In genomic region chrX:3549442-3549875, GRCh38 we compare ENCODE assay signal across 10 cellular contexts.
DNase-seq lines count a peak whose midpoint lies in the region; ATAC-seq and TF ChIP-seq lines count a peak whose summit lies in the region.
"Had no signal": no experiment of that assay in that cellular context is flagged by ENCODE, and none has a peak within 500 bp of the region (broad histone marks: within the 10 kb centered on the region; RNA-seq: fewer than 3 reads in every experiment).

No MANE protein-coding gene starts in this region.

- H3K36me3 ChIP-seq in fibroblast of lung (ENCODE audit: control insufficient read depth, insufficient read depth, low read length): no peaks in the 10 kb centered on the region
- H3K36me3 ChIP-seq in skeletal muscle tissue (ENCODE audit: control insufficient read depth in 3 of 3, insufficient read depth in 3 of 3, low read length in 3 of 3): no peaks in the 10 kb centered on the region

- no peak overlapping the region for H3K27ac ChIP-seq in fibroblast of lung (ENCODE audit: insufficient read depth, low read length)
- no peak overlapping the region for H3K27ac ChIP-seq in skeletal muscle tissue (ENCODE audit: low read depth, low read length)
- H3K27ac ChIP-seq: 22Rv1 had no signal

- peak overlapping the region; percentile 73 for H3K4me2 ChIP-seq in fibroblast of lung (ENCODE audit: extremely low read depth, insufficient read depth, low read length)

- ATAC-seq in HG02588 (IDR thresholded peaks at IDR 0.05; ENCODE audit: unreplicated experiment): no peak

- peak overlapping the region; percentile 38 for H2AFZ ChIP-seq in fibroblast of lung (ENCODE audit: low read length)

- no peaks in the 10 kb centered on the region for H3K79me2 ChIP-seq in fibroblast of lung (ENCODE audit: control insufficient read depth, insufficient read depth, low read length)

- no peaks in the 10 kb centered on the region for H3K4me1 ChIP-seq in fibroblast of lung (ENCODE audit: control insufficient read depth, extremely low read depth, insufficient read depth, low read length)
- peaks cover 0 to 3% (median 0%) of the 10 kb centered on the region in 3 donors for H3K4me1 ChIP-seq in skeletal muscle tissue (ENCODE audit: control insufficient read depth in 3 of 3, insufficient read depth in 3 of 3, low read length in 3 of 3)

- TF ChIP-seq CTCF in fibroblast of lung (conservative IDR thresholded peaks at IDR 0.05 in 1 of 2, IDR thresholded peaks at IDR 0.05 in 1 of 2; ENCODE audit: low read depth in 1 of 2, low read length in 2 of 2): no peak

- H3K9ac ChIP-seq in fibroblast of lung (ENCODE audit: insufficient read depth, low read length): no peak overlapping the region
- H3K9ac ChIP-seq in skeletal muscle tissue (ENCODE audit: low read depth in 1 of 3, low read length in 3 of 3): no peak overlapping the region

- no peaks in the 10 kb centered on the region for H4K20me1 ChIP-seq in fibroblast of lung (ENCODE audit: control insufficient read depth, extremely low read depth, insufficient read depth, low read length)

- H3K9me3 ChIP-seq in fibroblast of lung (ENCODE audit: control insufficient read depth, insufficient read depth, low read depth, low read length) (no peaks in the 10 kb centered on the region), skeletal muscle tissue (ENCODE audit: control insufficient read depth in 3 of 3, low read length in 3 of 3) (no peaks in the 10 kb centered on the region)

- H3K4me3 ChIP-seq in fibroblast of lung (replicated peaks in 1 of 4; ENCODE audit: control extremely low read depth in 1 of 4, insufficient read depth in 1 of 4, low read depth in 3 of 4, low read length in 4 of 4) (peak overlapping the region in 1 of 4 experiments; percentile 45), skeletal muscle tissue (ENCODE audit: low read length in 3 of 3) (peak overlapping the region in 2 of 3 donors; percentile 22 to 38)

- no peaks in the 10 kb centered on the region for H3K27me3 ChIP-seq in fibroblast of lung (ENCODE audit: control insufficient read depth, insufficient read depth, low read length)
- H3K27me3 ChIP-seq in skeletal muscle tissue (ENCODE audit: control insufficient read depth in 3 of 3, insufficient read depth in 3 of 3, low read length in 3 of 3): no peaks in the 10 kb centered on the region

- DNase-seq in DMS153 treated with DMSO at 0.1 percent for 48 hours (lab: John Stamatoyannopoulos, UW; ENCODE audit: unreplicated experiment) (peak; percentile 0), DMS153 (lab: John Stamatoyannopoulos, UW) (no peak), NCI-H524 treated with DMSO at 0.1 percent for 48 hours (lab: John Stamatoyannopoulos, UW) (peak; percentile 28), fibroblast of lung (ENCODE audit: low read depth in 2 of 2) (no peak)
- DNase-seq in activated CD8-positive, alpha-beta memory T cell treated with anti-CD3 and anti-CD28 coated beads, Interleukin-2, amount 50 U/mL, for 4 hours: no peak
- DNase-seq in activated naive CD4-positive, alpha-beta T cell treated with Interleukin-2 at 50 U/mL for 16 hours: no peak
- DNase-seq: NCI-H446 had no signal

Comparison
In these comparisons a context has a peak if more than half of its experiments do, and no peak if none do; other contexts are left out.
1. DNase-seq: peak in DMS153 treated with DMSO at 0.1 percent for 48 hours (single experiment) and NCI-H524 treated with DMSO at 0.1 percent for 48 hours (single experiment); none in DMS153 (single experiment), fibroblast of lung (0 of 2), activated CD8-positive, alpha-beta memory T cell treated with anti-CD3 and anti-CD28 coated beads, Interleukin-2, amount 50 U/mL, for 4 hours (single experiment) and activated naive CD4-positive, alpha-beta T cell treated with Interleukin-2 at 50 U/mL for 16 hours (single experiment).